Comparison of ENCODE assay signal across 1 cellular context in genomic region chr20:8664778-8665177, GRCh38.
TF ChIP-seq lines count a peak whose summit lies in the region.

No MANE protein-coding gene starts in this region.

TF ChIP-seq in GM23338, 12 proteins besides CTCF, POLR2A, EP300 and RAD21 (continued from another document):
- no peak for TF ChIP-seq ZNF462 (CRISPR knock-in tag; IDR thresholded peaks at IDR 0.05)
- no peak for TF ChIP-seq EZH2phosphoT487 (IDR thresholded peaks at IDR 0.05; ENCODE audit: unreplicated experiment)
- TF ChIP-seq JUNB (IDR thresholded peaks at IDR 0.05; ENCODE audit: unreplicated experiment) = no peak
- TF ChIP-seq ZNF114 (CRISPR knock-in tag; IDR thresholded peaks at IDR 0.05) = no peak
- no peak for TF ChIP-seq REST (IDR thresholded peaks at IDR 0.05; ENCODE audit: unreplicated experiment)
- TF ChIP-seq CREB1 (CRISPR knock-in tag; IDR thresholded peaks at IDR 0.05; ENCODE audit: low read depth) = no peak
- no peak for TF ChIP-seq ETS1 (IDR thresholded peaks at IDR 0.05)
- no peak for TF ChIP-seq NANOG (IDR thresholded peaks at IDR 0.05; ENCODE audit: borderline replicate concordance)
